In the genomic region with DNA sequence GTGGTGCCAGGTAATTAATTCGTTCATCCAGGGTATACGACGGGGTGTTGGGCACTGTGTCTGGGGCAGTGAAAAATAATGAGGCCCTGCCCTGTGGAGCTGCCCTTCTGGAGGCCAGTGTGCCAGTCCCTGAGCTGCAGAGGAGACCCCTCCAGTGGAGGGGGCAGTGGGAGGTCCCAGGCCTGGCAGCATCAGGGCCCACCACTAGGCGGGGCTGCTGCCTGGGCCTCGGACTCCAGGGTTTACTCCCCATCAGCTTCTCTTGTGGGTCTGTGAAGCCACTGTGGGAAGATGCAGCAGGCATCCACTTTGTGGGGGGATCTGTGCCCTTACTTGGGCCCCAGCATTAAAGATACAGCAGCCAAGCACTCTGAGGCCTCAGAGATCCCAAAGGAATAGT, we compare ENCODE assay signal across 11 cellular contexts. TPM values are rescaled to one million over a fixed set of nuclear protein-coding genes. Genes with fewer than 3 reads are reported as not detected.
A peak's percentile ranks its signal among the peaks of the same experiment; 100 is the strongest.
DNase-seq lines count a peak whose midpoint lies in the region; ATAC-seq and TF ChIP-seq lines count a peak whose summit lies in the region.
"Had no signal": no experiment of that assay in that cellular context is flagged by ENCODE, and none has a peak within 500 bp of the region (broad histone marks: within the 10 kb centered on the region; RNA-seq: fewer than 3 reads in every experiment).

No MANE protein-coding gene starts in this region.

- H3K27ac ChIP-seq in adrenal gland: no peak overlapping the region

- ATAC-seq in natural killer cell: no peak
- ATAC-seq in GM21528 (IDR thresholded peaks at IDR 0.05; ENCODE audit: low FRiP score, unreplicated experiment): no peak

- H3K9me3 ChIP-seq in Loucy (ENCODE audit: insufficient read depth, low read depth, low read length) (no peaks in the 10 kb centered on the region), adrenal gland (replicated peaks in 1 of 3) (no peaks in the 10 kb centered on the region)

- H3K4me1 ChIP-seq in Loucy (ENCODE audit: insufficient read depth, low read length, poor library complexity, severe bottlenecking) (peaks cover 11% of the 10 kb centered on the region), adrenal gland (replicated peaks in 1 of 2) (no peaks in the 10 kb centered on the region)

- H3K27me3 Mint-ChIP-seq in natural killer cell (ENCODE audit: low read depth in 2 of 2): no peaks in the 10 kb centered on the region

- H3K36me3 ChIP-seq in GM06990 (ENCODE audit: control insufficient read depth, insufficient read depth, low read length) (peaks cover 40% of the 10 kb centered on the region), Loucy (ENCODE audit: insufficient read depth, low read length) (no peaks in the 10 kb centered on the region), adrenal gland (replicated peaks in 1 of 2) (no peaks in the 10 kb centered on the region)

- peak overlapping the region; percentile 33 for H3K9ac ChIP-seq in Loucy (ENCODE audit: low read depth, low read length, poor library complexity, severe bottlenecking)

- peak overlapping the region; percentile 94 to 99 for H3K27ac Mint-ChIP-seq in natural killer cell

- no peaks in the 10 kb centered on the region for H3K36me3 Mint-ChIP-seq in natural killer cell

- H3K79me2 ChIP-seq in Loucy (ENCODE audit: insufficient read depth, low read length): no peaks in the 10 kb centered on the region

- no peaks in the 10 kb centered on the region for H4K20me1 ChIP-seq in Loucy (ENCODE audit: insufficient read depth, low read length, poor library complexity, severe bottlenecking)

- TF ChIP-seq CTCF in GM06990 (IDR thresholded peaks at IDR 0.05; ENCODE audit: insufficient read depth, low read length, poor library complexity, severe bottlenecking) (peak; percentile 59), Loucy (conservative IDR thresholded peaks at IDR 0.05; ENCODE audit: low read length) (peak; percentile 76), adrenal gland (IDR thresholded peaks at IDR 0.05) (peak in 4 of 6 experiments; percentile 9 to 22 (median 18)), natural killer cell (IDR thresholded peaks at IDR 0.05) (peak; percentile 59)

- H2AFZ ChIP-seq in Loucy (ENCODE audit: low read length): no peak overlapping the region

- H3K4me3 ChIP-seq in GM06990 (replicated peaks; ENCODE audit: low read depth, low read length) (no peak overlapping the region), Loucy (ENCODE audit: low read length, poor library complexity, severe bottlenecking) (no peak overlapping the region), adrenal gland (no peak overlapping the region)

- H3K27me3 ChIP-seq in GM06990 (replicated peaks; ENCODE audit: control insufficient read depth, insufficient read depth, low read length): no peaks in the 10 kb centered on the region
- H3K27me3 ChIP-seq in Loucy (ENCODE audit: insufficient read depth, low read length, poor library complexity, severe bottlenecking): no peaks in the 10 kb centered on the region
- no peaks in the 10 kb centered on the region for H3K27me3 ChIP-seq in adrenal gland

- no peaks in the 10 kb centered on the region for H3K9me3 Mint-ChIP-seq in natural killer cell

- intact Hi-C loops in adrenal gland (cut with DNase I): no loop called here
- intact Hi-C loops in natural killer cell (cut with micrococcal nuclease): loop anchor here (1.0 kb wide), 1 partner anchor 71 kb away; no protein-coding TSS in a partner anchor

- H3K4me2 ChIP-seq in Loucy (ENCODE audit: low read depth, low read length, poor library complexity, severe bottlenecking): no peak overlapping the region

- WGBS in adrenal gland, 4 donors: 78 to 93% (median 82%) methylated on average over 3 to 5 of the region's 5 CpGs

- peak overlapping the region; percentile 42 for H3K4me3 Mint-ChIP-seq in natural killer cell

- no peak for DNase-seq in GM06990 (ENCODE audit: extremely low read depth, insufficient read length)
- DNase-seq in adrenal gland: no peak
- DNase-seq in natural killer cell: no peak
- DNase-seq in foreskin melanocyte: no peak
- DNase-seq in germinal center (ENCODE audit: low spot score): no peak
- DNase-seq in NCI-H2171 treated with DMSO at 0.1 percent for 48 hours (lab: John Stamatoyannopoulos, UW): no peak
- DNase-seq: effector memory CD4-positive, alpha-beta T cell; NCI-H2029 treated with DMSO at 0.1 percent for 48 hours; stimulated activated CD4-positive, alpha-beta T cell treated with anti-CD3 and anti-CD28 coated beads, Interleukin-4, amount 100 ng/mL, for 4 hours had no signal

- H3K4me1 Mint-ChIP-seq in natural killer cell: peaks cover 53 to 74% of the 10 kb centered on the region in 2 donors

- no peak for TF ChIP-seq POLR2A in adrenal gland (IDR thresholded peaks at IDR 0.05)

- H3K9me2 ChIP-seq in Loucy (replicated peaks; ENCODE audit: low read depth, low read length): no peaks in the 10 kb centered on the region

- no peaks in the 10 kb centered on the region for H3F3A ChIP-seq in Loucy (ENCODE audit: low read depth)

RNA-seq across cellular contexts. Expression of a gene that starts 17.4 kb away (rescaled TPM):
- total RNA-seq in adrenal gland (1 to 10 TPM in 1 of 8 donors, under 1 TPM in 2, not detected in 5; under 0.01 to 1.2 (median 0.14) TPM), natural killer cell (1 to 10 TPM; 1.1 to 4.7 (median 3.4) TPM)
- under 1 TPM in 2 of 3 donors, not detected in 1; 0.07 to 0.08 TPM for polyA plus RNA-seq in adrenal gland

RNA-seq across cellular contexts. Expression of a gene that starts 22.8 kb away (rescaled TPM):
- total RNA-seq in adrenal gland (1 to 10 TPM in 5 of 8 donors, under 1 TPM in 3; 0.43 to 2.1 (median 1.4) TPM), natural killer cell (1,000 to 10,000 TPM in 2 of 3 donors, 100 to 1,000 TPM in 1; 905 to 1,386 (median 1,021) TPM)
- under 1 TPM; 0.34 to 0.48 (median 0.40) TPM for polyA plus RNA-seq in adrenal gland

Comparison
In these comparisons a context has a peak if more than half of its experiments do, and no peak if none do; other contexts are left out.
1. CTCF ChIP-seq: peak in every context shown above with its lines; median percentile 76 in Loucy; 59 in GM06990; 59 in natural killer cell; 18 in adrenal gland.
2. RNA of a gene that starts 22.8 kb away (total RNA-seq): 905 to 1,386 TPM in natural killer cell; 0.43 to 2.1 TPM in adrenal gland; every median in the first group is over 100 times any median in the second.